Comparison of ENCODE assay signal across 19 cellular contexts in genomic region chr10:88954458-88955083, GRCh38. TPM values are rescaled to one million over a fixed set of nuclear protein-coding genes. Genes with fewer than 3 reads are reported as not detected.
DNase-seq lines count a peak whose midpoint lies in the region; ATAC-seq, FAIRE-seq and TF ChIP-seq lines count a peak whose summit lies in the region.
"Had no signal": no experiment of that assay in that cellular context is flagged by ENCODE, and none has a peak within 500 bp of the region (broad histone marks: within the 10 kb centered on the region; RNA-seq: fewer than 3 reads in every experiment).

No MANE protein-coding gene starts in this region.

- H3K27me3 ChIP-seq in ascending aorta (no peaks in the 10 kb centered on the region), esophagus squamous epithelium (no peaks in the 10 kb centered on the region), rectal smooth muscle tissue (ENCODE audit: control insufficient read depth, insufficient read depth, low read length) (no peaks in the 10 kb centered on the region), transverse colon (no peaks in the 10 kb centered on the region)

- ATAC-seq in GM19467 (IDR thresholded peaks at IDR 0.05; ENCODE audit: unreplicated experiment) (no peak), GM19328 (IDR thresholded peaks at IDR 0.05; ENCODE audit: unreplicated experiment) (no peak)
- ATAC-seq: GM23338, HCT116 had no signal

- TF ChIP-seq EP300 in transverse colon (IDR thresholded peaks at IDR 0.05; ENCODE audit: low read depth), result no peak

- DNase-seq in ascending aorta (ENCODE audit: low spot score in 2 of 2), result no peak
- no peak for DNase-seq in esophagus squamous epithelium (lab: John Stamatoyannopoulos, UW)
- DNase-seq in transverse colon, result no peak
- DNase-seq in urothelium cell line (ENCODE audit: low spot score), result no peak
- DNase-seq: CD4-positive, alpha-beta T cell; COR-L47; DMS79; NCI-H1092 treated with DMSO at 0.1 percent for 48 hours; NCI-H1436 treated with DMSO at 0.1 percent for 48 hours; NCI-H1930; NCI-H2227 treated with DMSO at 0.1 percent for 48 hours; NCI-H510A; Right ventricle myocardium superior had no signal

- in situ Hi-C loops in transverse colon (cut with MboI; ENCODE audit: low pct_ligation_motif_present in 1 of 4, low pct_unique_long_range_greater_than_20kb in 1 of 4, low sequenced_read_pairs in 3 of 4), result no loop called here

- TF ChIP-seq POLR2A in esophagus squamous epithelium (IDR thresholded peaks at IDR 0.05), result no peak
- TF ChIP-seq POLR2A in transverse colon (IDR thresholded peaks at IDR 0.05), result no peak

- intact Hi-C loops in ascending aorta (cut with DNase I), result no loop called here
- intact Hi-C loops in esophagus squamous epithelium (cut with DNase I), result no loop called here
- intact Hi-C loops in transverse colon (cut with DNase I; ENCODE audit: low total_unique reads), result no loop called here

- peaks cover 0 to 18% of the 10 kb centered on the region in 2 donors for H3K36me3 ChIP-seq in ascending aorta
- no peaks in the 10 kb centered on the region for H3K36me3 ChIP-seq in esophagus squamous epithelium
- H3K36me3 ChIP-seq in rectal smooth muscle tissue (ENCODE audit: control insufficient read depth, insufficient read depth, low read length), result no peaks in the 10 kb centered on the region
- no peaks in the 10 kb centered on the region for H3K36me3 ChIP-seq in transverse colon

- no peak overlapping the region for H3K9ac ChIP-seq in rectal smooth muscle tissue (ENCODE audit: low read length)
- H3K9ac ChIP-seq: KMS-11 had no signal

- H3K27ac ChIP-seq in ascending aorta (peak overlapping the region; percentile 75 to 89), esophagus squamous epithelium (peak overlapping the region in 3 of 4 donors; percentile 86 to 90 (median 89)), rectal smooth muscle tissue (ENCODE audit: low read depth, low read length) (peak overlapping the region; percentile 99), transverse colon (peak overlapping the region in 3 of 4 donors; percentile 77 to 88 (median 88))
- H3K27ac ChIP-seq: KMS-11 had no signal

- H3K9me3 ChIP-seq in ascending aorta (no peaks in the 10 kb centered on the region), esophagus squamous epithelium (no peaks in the 10 kb centered on the region), transverse colon (no peaks in the 10 kb centered on the region)

- 79 to 91% methylated on average over 4 of the region's 4 CpGs for WGBS in esophagus squamous epithelium, 2 donors
- WGBS in transverse colon (ENCODE audit: low coverage in 1 of 2), 2 donors, result 75 to 79% methylated on average over 3 to 4 of the region's 4 CpGs

- no peak for FAIRE-seq in urothelium cell line (lab: Jason Lieb, UNC)

- TF ChIP-seq CTCF in ascending aorta (IDR thresholded peaks at IDR 0.05), result no peak
- no peak for TF ChIP-seq CTCF in esophagus squamous epithelium (IDR thresholded peaks at IDR 0.05)
- TF ChIP-seq CTCF in transverse colon (IDR thresholded peaks at IDR 0.05), result no peak

- H3K4me3 ChIP-seq in ascending aorta, result peak overlapping the region in 1 of 2 donors; percentile 84
- H3K4me3 ChIP-seq in esophagus squamous epithelium, result no peak overlapping the region
- H3K4me3 ChIP-seq in rectal smooth muscle tissue (ENCODE audit: low read length), result no peak overlapping the region
- no peak overlapping the region for H3K4me3 ChIP-seq in transverse colon
- H3K4me3 ChIP-seq: GM23338 had no signal

- H3K4me1 ChIP-seq in ascending aorta, result peaks cover 0 to 19% of the 10 kb centered on the region in 2 donors
- H3K4me1 ChIP-seq in esophagus squamous epithelium, result peaks cover 0 to 25% (median 7%) of the 10 kb centered on the region in 3 donors
- H3K4me1 ChIP-seq in rectal smooth muscle tissue (ENCODE audit: control insufficient read depth, insufficient read depth, low read length), result peaks cover 25% of the 10 kb centered on the region
- H3K4me1 ChIP-seq in transverse colon, result peaks cover 0 to 19% (median 0%) of the 10 kb centered on the region in 4 donors

RNA-seq across cellular contexts. Expression of gene ACTA2, which starts 2.0 kb away (rescaled TPM):
- total RNA-seq in ascending aorta (5,316 TPM), esophagus squamous epithelium (1,000 to 10,000 TPM in 1 of 4 donors, 100 to 1,000 TPM in 2, 10 to 100 TPM in 1; 64.6 to 1,343 (median 285) TPM), transverse colon (1,000 to 10,000 TPM in 1 of 4 donors, 100 to 1,000 TPM in 3; 403 to 1,827 (median 457) TPM)

RNA-seq across cellular contexts. Expression of gene FAS, which starts 36.0 kb away (rescaled TPM):
- total RNA-seq in ascending aorta (10.5 TPM), esophagus squamous epithelium (10 to 100 TPM; 14.9 to 33.6 (median 19.4) TPM), transverse colon (10 to 100 TPM in 3 of 4 donors, 1 to 10 TPM in 1; 9.0 to 58.5 (median 53.6) TPM)
